Comparison of ENCODE assay signal across 31 cellular contexts in the genomic region with DNA sequence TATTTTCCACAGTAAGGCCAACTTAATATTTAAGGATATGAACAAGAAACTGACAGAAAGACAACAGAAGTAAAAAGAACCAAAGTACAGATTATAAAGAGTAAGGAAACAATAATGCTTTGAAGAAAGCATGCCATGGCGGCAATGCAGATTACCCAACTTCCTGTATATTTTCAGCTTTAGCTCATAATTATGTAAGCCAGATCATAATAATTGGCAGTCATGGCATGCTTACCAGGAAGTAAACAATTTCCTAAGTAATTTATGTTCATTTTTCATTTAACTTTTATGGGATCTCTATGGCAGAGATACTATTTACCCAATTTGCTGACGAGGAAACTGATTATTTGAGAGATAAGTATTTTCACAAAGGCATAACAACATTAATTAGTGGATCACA.
"Had no signal": no experiment of that assay in that cellular context is flagged by ENCODE, and none has a peak within 500 bp of the region (broad histone marks: within the 10 kb centered on the region; RNA-seq: fewer than 3 reads in every experiment).

No MANE protein-coding gene starts in this region.

- H3K27me3 ChIP-seq: adrenal gland, body of pancreas, foreskin keratinocyte, heart right ventricle, sigmoid colon, upper lobe of left lung, vagina had no signal

- H3K4me3 Mint-ChIP-seq: activated B cell treated with CpG ODN at 0.5 μM for 24 hours; activated CD4-positive, alpha-beta T cell treated with anti-CD3 and anti-CD28 coated beads for 36 hours; activated naive CD4-positive, alpha-beta T cell treated with anti-CD3 and anti-CD28 coated beads for 36 hours; activated naive CD8-positive, alpha-beta T cell treated with anti-CD3 and anti-CD28 coated beads for 36 hours; activated T-helper 1 cell treated with anti-CD3 and anti-CD28 coated beads, Interleukin-12 subunit alpha, Interleukin-12 subunit beta, Interleukin-2, Interleukin-4 antibody, amounts not matched to agents 30 ng/mL and 10 ng/mL and 1 ng/mL, durations not matched to agents 14 hours and 24 hours and 36 hours; effector memory CD8-positive, alpha-beta T cell; mesothelial cell of epicardium; naive B cell; stimulated activated effector memory CD8-positive, alpha-beta T cell treated with anti-CD3 and anti-CD28 coated beads, Interleukin-12 subunit alpha, Interleukin-12 subunit beta, amount 100 ng/mL, for 72 hours; stimulated activated naive CD8-positive, alpha-beta T cell treated with anti-CD3 and anti-CD28 coated beads, Interleukin-15, amount 100 ng/mL, for 72 hours; T-helper 17 cell had no signal

- H3K4me1 ChIP-seq: adrenal gland, body of pancreas, foreskin keratinocyte, parathyroid adenoma, psoas muscle, sigmoid colon, upper lobe of left lung, vagina had no signal

- H3K9me3 Mint-ChIP-seq: activated B cell treated with CpG ODN at 0.5 μM for 24 hours; activated naive CD4-positive, alpha-beta T cell treated with anti-CD3 and anti-CD28 coated beads for 36 hours; activated naive CD8-positive, alpha-beta T cell treated with anti-CD3 and anti-CD28 coated beads for 36 hours; activated T-helper 1 cell treated with anti-CD3 and anti-CD28 coated beads, Interleukin-12 subunit alpha, Interleukin-12 subunit beta, Interleukin-2, Interleukin-4 antibody, amounts not matched to agents 30 ng/mL and 10 ng/mL and 1 ng/mL, durations not matched to agents 14 hours and 24 hours and 36 hours; mesothelial cell of epicardium had no signal

- DNase-seq: activated B cell treated with CpG ODN at 0.5 μM for 24 hours; activated CD4-positive, alpha-beta T cell treated with anti-CD3 and anti-CD28 coated beads for 36 hours; activated CD4-positive, alpha-beta T cell treated with anti-CD3 and anti-CD28 coated beads, Interleukin-2, amount 50 U/mL, for 48 hours; activated CD8-positive, alpha-beta memory T cell treated with anti-CD3 and anti-CD28 coated beads for 24 hours; activated effector memory CD4-positive, alpha-beta T cell treated with anti-CD3 and anti-CD28 coated beads, Interleukin-2, amount 50 U/mL, for 16 hours; activated naive CD4-positive, alpha-beta T cell treated with anti-CD3 and anti-CD28 coated beads for 36 hours; activated naive CD8-positive, alpha-beta T cell treated with anti-CD3 and anti-CD28 coated beads for 36 hours; activated T-cell treated with anti-CD3 and anti-CD28 coated beads, Interleukin-2, amount 50 U/mL, for 1 hour; adrenal gland; aorta; body of pancreas; cortex of kidney; effector memory CD8-positive, alpha-beta T cell; foreskin keratinocyte; heart right ventricle; naive B cell; occipital lobe; psoas muscle; sigmoid colon; small intestine; stimulated activated CD4-positive, alpha-beta T cell treated with anti-CD3 and anti-CD28 coated beads, Interleukin-4, amount 100 ng/mL, for 24 hours; stimulated activated naive CD8-positive, alpha-beta T cell treated with anti-CD3 and anti-CD28 coated beads, Interleukin-15, amount 100 ng/mL, for 72 hours; substantia nigra; T-helper 17 cell; T1000; upper lobe of left lung had no signal

- H3K4me3 ChIP-seq: adrenal gland, body of pancreas, heart right ventricle, psoas muscle, sigmoid colon, upper lobe of left lung, vagina had no signal

- H3K36me3 ChIP-seq: adrenal gland, heart right ventricle, sigmoid colon, upper lobe of left lung, vagina had no signal

- H3K9me3 ChIP-seq: adrenal gland, body of pancreas, heart right ventricle, psoas muscle, sigmoid colon, upper lobe of left lung, vagina had no signal

- H3K9ac ChIP-seq: parathyroid adenoma had no signal

- H3K27ac ChIP-seq: adrenal gland, body of pancreas, foreskin keratinocyte, heart right ventricle, parathyroid adenoma, psoas muscle, sigmoid colon, upper lobe of left lung, vagina had no signal

- H3K4me1 Mint-ChIP-seq: activated B cell treated with CpG ODN at 0.5 μM for 24 hours; activated CD4-positive, alpha-beta T cell treated with anti-CD3 and anti-CD28 coated beads for 36 hours; activated naive CD8-positive, alpha-beta T cell treated with anti-CD3 and anti-CD28 coated beads for 36 hours; naive B cell; stimulated activated effector memory CD8-positive, alpha-beta T cell treated with anti-CD3 and anti-CD28 coated beads, Interleukin-12 subunit alpha, Interleukin-12 subunit beta, amount 100 ng/mL, for 72 hours; stimulated activated naive CD8-positive, alpha-beta T cell treated with anti-CD3 and anti-CD28 coated beads, Interleukin-15, amount 100 ng/mL, for 72 hours; T-helper 17 cell had no signal

- H3K27me3 Mint-ChIP-seq: activated B cell treated with CpG ODN at 0.5 μM for 24 hours; activated CD4-positive, alpha-beta T cell treated with anti-CD3 and anti-CD28 coated beads for 36 hours; activated naive CD8-positive, alpha-beta T cell treated with anti-CD3 and anti-CD28 coated beads for 36 hours; effector memory CD8-positive, alpha-beta T cell; naive B cell; stimulated activated naive CD8-positive, alpha-beta T cell treated with anti-CD3 and anti-CD28 coated beads, Interleukin-15, amount 100 ng/mL, for 72 hours; T-helper 17 cell had no signal

- H3K27ac Mint-ChIP-seq: activated B cell treated with CpG ODN at 0.5 μM for 24 hours; activated CD4-positive, alpha-beta T cell treated with anti-CD3 and anti-CD28 coated beads for 36 hours; activated naive CD4-positive, alpha-beta T cell treated with anti-CD3 and anti-CD28 coated beads for 36 hours; activated naive CD8-positive, alpha-beta T cell treated with anti-CD3 and anti-CD28 coated beads for 36 hours; activated T-helper 1 cell treated with anti-CD3 and anti-CD28 coated beads, Interleukin-12 subunit alpha, Interleukin-12 subunit beta, Interleukin-2, Interleukin-4 antibody, amounts not matched to agents 30 ng/mL and 10 ng/mL and 1 ng/mL, durations not matched to agents 14 hours and 24 hours and 36 hours; effector memory CD8-positive, alpha-beta T cell; mesothelial cell of epicardium; naive B cell; stimulated activated effector memory CD8-positive, alpha-beta T cell treated with anti-CD3 and anti-CD28 coated beads, Interleukin-12 subunit alpha, Interleukin-12 subunit beta, amount 100 ng/mL, for 72 hours; stimulated activated naive CD8-positive, alpha-beta T cell treated with anti-CD3 and anti-CD28 coated beads, Interleukin-15, amount 100 ng/mL, for 72 hours; T-helper 17 cell had no signal

- H3K36me3 Mint-ChIP-seq: activated naive CD8-positive, alpha-beta T cell treated with anti-CD3 and anti-CD28 coated beads for 36 hours; mesothelial cell of epicardium; naive B cell; stimulated activated effector memory CD8-positive, alpha-beta T cell treated with anti-CD3 and anti-CD28 coated beads, Interleukin-12 subunit alpha, Interleukin-12 subunit beta, amount 100 ng/mL, for 72 hours had no signal

- ATAC-seq: activated CD4-positive, alpha-beta T cell treated with anti-CD3 and anti-CD28 coated beads for 36 hours; body of pancreas; effector memory CD8-positive, alpha-beta T cell; foreskin keratinocyte; psoas muscle; stimulated activated effector memory CD8-positive, alpha-beta T cell treated with anti-CD3 and anti-CD28 coated beads, Interleukin-12 subunit alpha, Interleukin-12 subunit beta, amount 100 ng/mL, for 72 hours; stimulated activated naive CD8-positive, alpha-beta T cell treated with anti-CD3 and anti-CD28 coated beads, Interleukin-15, amount 100 ng/mL, for 72 hours; T-helper 17 cell had no signal

- H2AFZ ChIP-seq: parathyroid adenoma had no signal
